In the genomic region with DNA sequence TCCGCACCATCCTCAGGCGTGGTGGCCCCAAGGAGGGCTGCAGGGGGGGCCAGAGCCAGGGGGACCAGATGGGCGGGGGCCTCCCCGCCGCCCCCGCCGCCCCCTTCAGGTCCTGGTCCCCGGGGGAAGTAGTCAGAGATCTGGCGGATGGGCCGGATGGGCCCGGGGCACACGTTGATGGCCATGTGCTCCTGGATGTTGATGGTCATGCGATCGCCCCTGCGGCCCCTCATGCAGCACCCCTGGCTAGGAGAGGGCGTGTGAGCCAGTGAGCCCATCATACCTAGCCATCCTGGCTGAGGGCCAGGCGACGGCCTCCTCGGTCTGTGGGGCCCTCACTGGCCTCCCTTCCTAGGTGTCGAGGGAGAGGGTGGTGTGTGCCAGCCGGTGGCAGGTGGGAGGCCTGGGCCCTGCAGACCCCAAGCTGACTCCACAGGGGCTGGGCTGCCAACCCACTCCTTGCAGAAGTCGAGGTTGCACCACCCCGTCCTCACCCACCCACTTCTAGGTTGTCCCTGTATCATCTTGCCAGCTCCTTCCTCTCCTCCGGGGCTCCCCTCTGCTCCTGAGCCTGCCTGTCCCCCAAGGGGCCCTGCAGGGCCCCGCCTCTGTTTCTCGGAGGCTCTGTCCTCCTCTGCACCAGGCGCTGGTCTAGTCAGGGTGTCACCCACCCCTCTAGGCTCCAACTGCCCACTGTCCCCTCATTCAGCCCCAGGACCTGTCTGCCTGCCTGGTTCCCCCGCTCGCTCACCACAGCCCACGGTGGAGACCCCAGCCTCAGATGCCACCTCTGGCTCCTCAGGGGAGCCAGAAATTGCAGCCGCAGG, we compare ENCODE assay signal across 8 cellular contexts. TPM values are rescaled to one million over a fixed set of nuclear protein-coding genes. Genes with fewer than 3 reads are reported as not detected.
DNase-seq lines count a peak whose midpoint lies in the region; TF ChIP-seq lines count a peak whose summit lies in the region.

No MANE protein-coding gene starts in this region.

- intact Hi-C loops in activated T-helper 1 cell treated with anti-CD3 and anti-CD28 coated beads, Interleukin-12 subunit alpha, Interleukin-12 subunit beta, Interleukin-2, Interleukin-4 antibody, amounts not matched to agents 30 ng/mL and 10 ng/mL and 1 ng/mL, durations not matched to agents 14 hours and 24 hours and 36 hours (cut with micrococcal nuclease) = loop anchor here (5.0 kb wide), 1 partner anchor 308 kb away; no protein-coding TSS in a partner anchor
- intact Hi-C loops in transverse colon (cut with DNase I; ENCODE audit: low total_unique reads) = no loop called here

- H3K27me3 ChIP-seq in kidney epithelial cell (ENCODE audit: control insufficient read depth, insufficient read depth, low read length) (peaks cover 32% of the 10 kb centered on the region), transverse colon (peaks cover 42% of the 10 kb centered on the region), brain microvascular endothelial cell (replicated peaks) (peaks cover 19% of the 10 kb centered on the region)

- no peak overlapping the region for H3K27ac Mint-ChIP-seq in activated naive CD4-positive, alpha-beta T cell treated with anti-CD3 and anti-CD28 coated beads, Interleukin-2, amount 10 ng/mL, durations not matched to agents 7 days and 5 days
- no peak overlapping the region for H3K27ac Mint-ChIP-seq in activated T-helper 1 cell treated with anti-CD3 and anti-CD28 coated beads, Interleukin-12 subunit alpha, Interleukin-12 subunit beta, Interleukin-2, Interleukin-4 antibody, amounts not matched to agents 30 ng/mL and 10 ng/mL and 1 ng/mL, durations not matched to agents 14 hours and 24 hours and 36 hours

- in situ Hi-C loops in transverse colon (cut with MboI; ENCODE audit: low pct_ligation_motif_present in 1 of 4, low pct_unique_long_range_greater_than_20kb in 1 of 4, low sequenced_read_pairs in 3 of 4) = loop anchor here in 2 of 4 donors (25.0 kb wide), 2 partner anchors 148 to 323 kb away; partner anchors contain the start of genes CDIPT (in 2 of the 2) and QPRT (in 1 of the 2)
- in situ Hi-C loops in brain microvascular endothelial cell (cut with HindIII; ENCODE audit: low pct_ligation_motif_present, low sequenced_read_pairs) = no loop called here

- no peaks in the 10 kb centered on the region for H3K36me3 Mint-ChIP-seq in activated naive CD4-positive, alpha-beta T cell treated with anti-CD3 and anti-CD28 coated beads, Interleukin-2, amount 10 ng/mL, durations not matched to agents 7 days and 5 days
- H3K36me3 Mint-ChIP-seq in activated T-helper 1 cell treated with anti-CD3 and anti-CD28 coated beads, Interleukin-12 subunit alpha, Interleukin-12 subunit beta, Interleukin-2, Interleukin-4 antibody, amounts not matched to agents 30 ng/mL and 10 ng/mL and 1 ng/mL, durations not matched to agents 14 hours and 24 hours and 36 hours (ENCODE audit: low read depth) = no peaks in the 10 kb centered on the region

- DNase-seq in activated naive CD4-positive, alpha-beta T cell treated with anti-CD3 and anti-CD28 coated beads, Interleukin-2, amount 10 ng/mL, durations not matched to agents 7 days and 5 days = no peak
- no peak for DNase-seq in activated naive CD4-positive, alpha-beta T cell (lab: John Stamatoyannopoulos, UW)
- DNase-seq in activated T-helper 1 cell treated with anti-CD3 and anti-CD28 coated beads, Interleukin-12 subunit alpha, Interleukin-12 subunit beta, Interleukin-2, Interleukin-4 antibody, amounts not matched to agents 30 ng/mL and 10 ng/mL and 1 ng/mL, durations not matched to agents 14 hours and 24 hours and 36 hours (ENCODE audit: low spot score) = no peak
- DNase-seq in kidney epithelial cell (ENCODE audit: low read depth) (no peak), transverse colon (no peak), 8988T (no peak), brain microvascular endothelial cell (no peak), HT-29 (ENCODE audit: low spot score) (no peak)

- peaks cover 11% of the 10 kb centered on the region for H3K4me1 Mint-ChIP-seq in activated naive CD4-positive, alpha-beta T cell treated with anti-CD3 and anti-CD28 coated beads, Interleukin-2, amount 10 ng/mL, durations not matched to agents 7 days and 5 days
- peaks cover 6% of the 10 kb centered on the region for H3K4me1 Mint-ChIP-seq in activated T-helper 1 cell treated with anti-CD3 and anti-CD28 coated beads, Interleukin-12 subunit alpha, Interleukin-12 subunit beta, Interleukin-2, Interleukin-4 antibody, amounts not matched to agents 30 ng/mL and 10 ng/mL and 1 ng/mL, durations not matched to agents 14 hours and 24 hours and 36 hours (ENCODE audit: low read depth)

- no peak for TF ChIP-seq EP300 in transverse colon (IDR thresholded peaks at IDR 0.05; ENCODE audit: low read depth)

- no peaks in the 10 kb centered on the region for H3K9me3 ChIP-seq in transverse colon

- H3K27ac ChIP-seq in transverse colon = no peak overlapping the region
- H3K27ac ChIP-seq in brain microvascular endothelial cell = no peak overlapping the region

- H3K36me3 ChIP-seq in kidney epithelial cell (ENCODE audit: control insufficient read depth, insufficient read depth, low read length) = no peaks in the 10 kb centered on the region
- H3K36me3 ChIP-seq in transverse colon = no peaks in the 10 kb centered on the region
- no peaks in the 10 kb centered on the region for H3K36me3 ChIP-seq in brain microvascular endothelial cell (replicated peaks)

- 13 to 23% methylated on average over 7 to 17 of the region's 31 CpGs for WGBS in transverse colon (ENCODE audit: low coverage in 1 of 2), 2 donors

- peaks cover 74% of the 10 kb centered on the region for H3K27me3 Mint-ChIP-seq in activated naive CD4-positive, alpha-beta T cell treated with anti-CD3 and anti-CD28 coated beads, Interleukin-2, amount 10 ng/mL, durations not matched to agents 7 days and 5 days
- peaks cover 29% of the 10 kb centered on the region for H3K27me3 Mint-ChIP-seq in activated T-helper 1 cell treated with anti-CD3 and anti-CD28 coated beads, Interleukin-12 subunit alpha, Interleukin-12 subunit beta, Interleukin-2, Interleukin-4 antibody, amounts not matched to agents 30 ng/mL and 10 ng/mL and 1 ng/mL, durations not matched to agents 14 hours and 24 hours and 36 hours (ENCODE audit: insufficient read depth)

- H3K9me3 Mint-ChIP-seq in activated naive CD4-positive, alpha-beta T cell treated with anti-CD3 and anti-CD28 coated beads, Interleukin-2, amount 10 ng/mL, durations not matched to agents 7 days and 5 days = no peaks in the 10 kb centered on the region
- no peaks in the 10 kb centered on the region for H3K9me3 Mint-ChIP-seq in activated T-helper 1 cell treated with anti-CD3 and anti-CD28 coated beads, Interleukin-12 subunit alpha, Interleukin-12 subunit beta, Interleukin-2, Interleukin-4 antibody, amounts not matched to agents 30 ng/mL and 10 ng/mL and 1 ng/mL, durations not matched to agents 14 hours and 24 hours and 36 hours

- CTCF ChIA-PET in activated naive CD4-positive, alpha-beta T cell treated with anti-CD3 and anti-CD28 coated beads, Interleukin-2, amount 10 ng/mL, durations not matched to agents 7 days and 5 days (lab: Charles Lee) = no interaction called here

- TF ChIP-seq CTCF in kidney epithelial cell (IDR thresholded peaks at IDR 0.05; ENCODE audit: insufficient read depth, low read length, poor library complexity, severe bottlenecking) (no peak), transverse colon (IDR thresholded peaks at IDR 0.05) (no peak), brain microvascular endothelial cell (IDR thresholded peaks at IDR 0.05; ENCODE audit: low read depth, low read length, missing control alignments) (no peak)

- peak overlapping the region; percentile 71 for H3K4me3 Mint-ChIP-seq in activated naive CD4-positive, alpha-beta T cell treated with anti-CD3 and anti-CD28 coated beads, Interleukin-2, amount 10 ng/mL, durations not matched to agents 7 days and 5 days
- peak overlapping the region; percentile 64 for H3K4me3 Mint-ChIP-seq in activated T-helper 1 cell treated with anti-CD3 and anti-CD28 coated beads, Interleukin-12 subunit alpha, Interleukin-12 subunit beta, Interleukin-2, Interleukin-4 antibody, amounts not matched to agents 30 ng/mL and 10 ng/mL and 1 ng/mL, durations not matched to agents 14 hours and 24 hours and 36 hours

- H3K4me3 ChIP-seq in kidney epithelial cell (ENCODE audit: low read depth, low read length) (peak overlapping the region; percentile 8), transverse colon (peak overlapping the region in 3 of 4 donors; percentile 9 to 48 (median 34)), brain microvascular endothelial cell (ENCODE audit: low read depth, low read length) (no peak overlapping the region)

- H3K4me1 ChIP-seq in transverse colon = peaks cover 8 to 24% (median 18%) of the 10 kb centered on the region in 4 donors

- no peak for TF ChIP-seq POLR2A in transverse colon (IDR thresholded peaks at IDR 0.05)

RNA-seq across cellular contexts. Expression of gene DOC2A, which starts 0.6 kb away (rescaled TPM):
- total RNA-seq in activated T-helper 1 cell treated with anti-CD3 and anti-CD28 coated beads, Interleukin-12 subunit alpha, Interleukin-12 subunit beta, Interleukin-2, Interleukin-4 antibody, amounts not matched to agents 30 ng/mL and 10 ng/mL and 1 ng/mL, durations not matched to agents 14 hours and 24 hours and 36 hours = 2.0 and 2.3 TPM in 2 replicates
- 0.33 TPM in 1 of 2 replicates, not detected in the other for total RNA-seq in kidney epithelial cell
- total RNA-seq in transverse colon = 10 to 100 TPM in 1 of 4 donors, 1 to 10 TPM in 3; 7.2 to 28.8 (median 9.7) TPM
- 0.89 TPM in 1 of 2 replicates, not detected in the other for total RNA-seq in HT-29 (2014; rRNA removed; shearing (Covaris generic))

RNA-seq across cellular contexts. Expression of gene C16orf92, which starts 12.8 kb away (rescaled TPM):
- not detected in 2 replicates for total RNA-seq in activated T-helper 1 cell treated with anti-CD3 and anti-CD28 coated beads, Interleukin-12 subunit alpha, Interleukin-12 subunit beta, Interleukin-2, Interleukin-4 antibody, amounts not matched to agents 30 ng/mL and 10 ng/mL and 1 ng/mL, durations not matched to agents 14 hours and 24 hours and 36 hours
- total RNA-seq in kidney epithelial cell (not detected in 2 replicates), transverse colon (not detected)
- total RNA-seq in HT-29 (2014; rRNA removed; shearing (Covaris generic)) = not detected in 2 replicates

RNA-seq across cellular contexts. Expression of gene INO80E, which starts 14.2 kb away (rescaled TPM):
- 128 and 137 TPM in 2 replicates for total RNA-seq in activated T-helper 1 cell treated with anti-CD3 and anti-CD28 coated beads, Interleukin-12 subunit alpha, Interleukin-12 subunit beta, Interleukin-2, Interleukin-4 antibody, amounts not matched to agents 30 ng/mL and 10 ng/mL and 1 ng/mL, durations not matched to agents 14 hours and 24 hours and 36 hours
- 43.8 and 114 TPM in 2 replicates for total RNA-seq in kidney epithelial cell
- 10 to 100 TPM; 65.6 to 94.3 (median 73.0) TPM for total RNA-seq in transverse colon
- 72.2 and 79.2 TPM in 2 replicates for total RNA-seq in HT-29 (2014; rRNA removed; shearing (Covaris generic))

RNA-seq across cellular contexts. Expression of gene HIRIP3, which starts 14.8 kb away (rescaled TPM):
- 48.8 and 50.1 TPM in 2 replicates for total RNA-seq in activated T-helper 1 cell treated with anti-CD3 and anti-CD28 coated beads, Interleukin-12 subunit alpha, Interleukin-12 subunit beta, Interleukin-2, Interleukin-4 antibody, amounts not matched to agents 30 ng/mL and 10 ng/mL and 1 ng/mL, durations not matched to agents 14 hours and 24 hours and 36 hours
- total RNA-seq in kidney epithelial cell (13.2 and 20.3 TPM in 2 replicates), transverse colon (10 to 100 TPM in 2 of 4 donors, 1 to 10 TPM in 2; 1.8 to 11.7 (median 8.8) TPM)
- total RNA-seq in HT-29 (2014; rRNA removed; shearing (Covaris generic)) = 21.1 and 23.2 TPM in 2 replicates

RNA-seq across cellular contexts. Expression of gene TLCD3B, which starts 20.9 kb away (rescaled TPM):
- total RNA-seq in activated T-helper 1 cell treated with anti-CD3 and anti-CD28 coated beads, Interleukin-12 subunit alpha, Interleukin-12 subunit beta, Interleukin-2, Interleukin-4 antibody, amounts not matched to agents 30 ng/mL and 10 ng/mL and 1 ng/mL, durations not matched to agents 14 hours and 24 hours and 36 hours = 1.6 and 1.9 TPM in 2 replicates
- total RNA-seq in kidney epithelial cell (not detected in 2 replicates), transverse colon (not detected)
- total RNA-seq in HT-29 (2014; rRNA removed; shearing (Covaris generic)) = 0.79 TPM in 1 of 2 replicates, not detected in the other
